In the genomic region with DNA sequence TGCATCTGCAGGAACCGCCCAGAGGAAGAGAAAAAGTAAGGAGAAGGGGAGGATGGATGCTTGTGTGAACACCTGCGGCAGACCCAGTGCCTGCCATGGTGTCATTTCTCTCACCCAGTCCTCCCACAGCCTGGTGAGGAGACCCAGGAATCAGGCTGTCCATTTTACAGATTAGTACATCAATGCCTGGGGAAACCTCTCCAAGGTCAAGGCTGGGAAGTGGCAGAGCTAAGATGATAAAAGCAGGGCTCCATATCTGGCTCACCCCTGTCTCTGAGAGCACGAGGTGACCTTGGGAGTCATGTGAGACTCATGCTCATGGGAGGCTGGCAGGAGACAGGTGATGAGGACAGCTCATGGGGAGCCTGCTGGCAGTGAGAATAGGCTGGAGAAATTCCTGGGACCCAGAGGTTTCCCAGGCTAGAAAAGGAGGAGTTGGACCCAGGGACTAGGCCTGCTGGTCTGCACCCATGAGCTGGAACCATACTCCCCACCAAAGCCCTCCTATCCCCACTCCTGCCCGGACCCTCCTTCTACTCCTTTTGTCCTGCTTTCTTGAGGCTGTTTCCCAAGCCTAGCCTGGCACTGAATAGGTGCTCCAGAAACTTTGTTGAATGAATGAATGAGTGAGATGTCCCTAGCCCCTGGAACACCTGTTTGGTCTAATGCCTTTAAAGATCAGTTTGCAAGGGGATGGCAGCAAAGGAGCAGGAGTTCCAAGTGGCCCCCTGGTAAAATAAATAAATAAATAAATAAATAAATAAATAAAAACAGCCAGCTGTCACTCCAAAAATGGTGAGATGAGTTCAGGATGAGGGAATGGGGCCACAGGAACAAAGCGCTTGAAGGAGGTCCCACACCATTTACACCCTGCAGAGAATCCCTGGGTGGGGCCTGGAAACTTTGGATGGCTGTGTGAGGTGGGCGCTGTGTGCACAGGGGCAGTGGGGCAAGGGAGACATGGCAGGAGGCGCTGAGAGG, we compare ENCODE assay signal across 8 cellular contexts. TPM values are rescaled to one million over a fixed set of nuclear protein-coding genes. Genes with fewer than 3 reads are reported as not detected.
DNase-seq lines count a peak whose midpoint lies in the region; ATAC-seq, FAIRE-seq and TF ChIP-seq lines count a peak whose summit lies in the region.

No MANE protein-coding gene starts in this region.

- H3K27ac ChIP-seq in ascending aorta, result peak overlapping the region; percentile 87 to 89
- no peak overlapping the region for H3K27ac ChIP-seq in keratinocyte (ENCODE audit: control insufficient read depth, insufficient read depth, low read length)
- no peak overlapping the region for H3K27ac ChIP-seq in subcutaneous abdominal adipose tissue (ENCODE audit: low read depth, low read length)

- TF ChIP-seq CTCF in ascending aorta (IDR thresholded peaks at IDR 0.05), result no peak
- no peak for TF ChIP-seq CTCF in keratinocyte (optimal IDR thresholded peaks at IDR 0.05 in 1 of 3, IDR thresholded peaks at IDR 0.05 in 1 of 3, conservative IDR thresholded peaks at IDR 0.05 in 1 of 3; ENCODE audit: extremely low read depth in 1 of 3, insufficient read depth in 2 of 3, low read length in 3 of 3)

- H3K4me3 Mint-ChIP-seq in activated CD8-positive, alpha-beta memory T cell treated with anti-CD3 and anti-CD28 coated beads, Interleukin-2, amount 10 ng/mL, durations not matched to agents 7 days and 5 days, result peak overlapping the region; percentile 57

- dilution Hi-C loops in keratinocyte (cut with MboI; ENCODE audit: extremely low pct_ligation_motif_present, low sequenced_read_pairs), result loop anchor here (25.0 kb wide), 1 partner anchor 102 kb away; a partner anchor contains a TSS

- no peaks in the 10 kb centered on the region for H3K36me3 Mint-ChIP-seq in activated CD8-positive, alpha-beta memory T cell treated with anti-CD3 and anti-CD28 coated beads, Interleukin-2, amount 10 ng/mL, durations not matched to agents 7 days and 5 days

- no peaks in the 10 kb centered on the region for H3K9me1 ChIP-seq in keratinocyte (ENCODE audit: control insufficient read depth, extremely low read depth, insufficient read depth, low read length)

- H3K27me3 ChIP-seq in ascending aorta (no peaks in the 10 kb centered on the region), keratinocyte (ENCODE audit: control insufficient read depth, extremely low read depth, insufficient read depth, low read length) (no peaks in the 10 kb centered on the region), subcutaneous abdominal adipose tissue (ENCODE audit: control insufficient read depth in 5 of 5, insufficient read depth in 4 of 5, low read length in 5 of 5) (no peaks in the 10 kb centered on the region)

- FAIRE-seq in keratinocyte (lab: Jason Lieb, UNC), result no peak

- CTCF ChIA-PET in activated CD8-positive, alpha-beta memory T cell treated with anti-CD3 and anti-CD28 coated beads, Interleukin-2, amount 10 ng/mL, durations not matched to agents 7 days and 5 days (lab: Charles Lee), result interaction anchor here (0.9 to 1.7 kb wide), 6 partner anchors 8 to 88 kb away, joined by 3 to 5 read pairs (median 3); no protein-coding TSS in a partner anchor

- peaks cover 5% of the 10 kb centered on the region for H3K4me1 Mint-ChIP-seq in activated CD8-positive, alpha-beta memory T cell treated with anti-CD3 and anti-CD28 coated beads, Interleukin-2, amount 10 ng/mL, durations not matched to agents 7 days and 5 days

- no peak overlapping the region for H3K27ac Mint-ChIP-seq in activated CD8-positive, alpha-beta memory T cell treated with anti-CD3 and anti-CD28 coated beads, Interleukin-2, amount 10 ng/mL, durations not matched to agents 7 days and 5 days

- peaks cover 22% of the 10 kb centered on the region for H3K27me3 Mint-ChIP-seq in activated CD8-positive, alpha-beta memory T cell treated with anti-CD3 and anti-CD28 coated beads, Interleukin-2, amount 10 ng/mL, durations not matched to agents 7 days and 5 days

- H3K4me1 ChIP-seq in ascending aorta (peaks cover 4 to 7% of the 10 kb centered on the region in 2 donors), keratinocyte (ENCODE audit: control insufficient read depth, extremely low read depth, insufficient read depth, low read length) (peaks cover 10% of the 10 kb centered on the region), subcutaneous abdominal adipose tissue (ENCODE audit: control insufficient read depth in 5 of 5, insufficient read depth in 5 of 5, low read length in 5 of 5) (peaks cover 4 to 30% (median 23%) of the 10 kb centered on the region in 5 donors)

- intact Hi-C loops in ascending aorta (cut with DNase I), result loop anchor here (1.0 kb wide), 1 partner anchor 90 kb away; no protein-coding TSS in a partner anchor

- H3K36me3 ChIP-seq in ascending aorta, result peaks cover 27 to 30% of the 10 kb centered on the region in 2 donors
- peaks cover 6 to 18% of the 10 kb centered on the region in 2 experiments for H3K36me3 ChIP-seq in keratinocyte (ENCODE audit: control insufficient read depth in 2 of 2, extremely low read depth in 1 of 2, insufficient read depth in 2 of 2, low read length in 2 of 2)
- peaks cover 0 to 28% (median 26%) of the 10 kb centered on the region in 5 donors for H3K36me3 ChIP-seq in subcutaneous abdominal adipose tissue (ENCODE audit: control insufficient read depth in 5 of 5, insufficient read depth in 5 of 5, low read length in 5 of 5)

- H3K9me3 ChIP-seq in ascending aorta, result no peaks in the 10 kb centered on the region
- H3K9me3 ChIP-seq in keratinocyte (ENCODE audit: control insufficient read depth, low read depth, low read length), result no peaks in the 10 kb centered on the region
- H3K9me3 ChIP-seq in subcutaneous abdominal adipose tissue (ENCODE audit: control insufficient read depth in 5 of 5, low read length in 5 of 5), result no peaks in the 10 kb centered on the region

- H2AFZ ChIP-seq in keratinocyte (ENCODE audit: control insufficient read depth, low read length), result no peak overlapping the region

- H3K9me3 Mint-ChIP-seq in activated CD8-positive, alpha-beta memory T cell treated with anti-CD3 and anti-CD28 coated beads, Interleukin-2, amount 10 ng/mL, durations not matched to agents 7 days and 5 days (ENCODE audit: low read depth), result no peaks in the 10 kb centered on the region

- no peak for ATAC-seq in activated CD8-positive, alpha-beta memory T cell treated with anti-CD3 and anti-CD28 coated beads, Interleukin-2, amount 10 ng/mL, durations not matched to agents 7 days and 5 days
- no peak for ATAC-seq in HG03520 (IDR thresholded peaks at IDR 0.05; ENCODE audit: unreplicated experiment)

- peaks cover 20% of the 10 kb centered on the region for H3K79me2 ChIP-seq in keratinocyte (ENCODE audit: control insufficient read depth, insufficient read depth, low read length)

- DNase-seq in activated CD8-positive, alpha-beta memory T cell treated with anti-CD3 and anti-CD28 coated beads, Interleukin-2, amount 10 ng/mL, durations not matched to agents 7 days and 5 days, result no peak
- no peak for DNase-seq in activated CD8-positive, alpha-beta memory T cell treated with anti-CD3 and anti-CD28 coated beads, Interleukin-2, amount 50 U/mL, for 48 hours
- DNase-seq in ascending aorta (ENCODE audit: low spot score in 2 of 2), result no peak
- no peak for DNase-seq in keratinocyte (ENCODE audit: low read depth, low spot score)
- DNase-seq in DMS79 treated with DMSO at 0.1 percent for 48 hours (lab: John Stamatoyannopoulos, UW), result no peak
- no peak for DNase-seq in GOT3 (lab: John Stamatoyannopoulos, UW)

- H4K20me1 ChIP-seq in keratinocyte (ENCODE audit: control insufficient read depth, extremely low read depth, insufficient read depth, low read length), result no peaks in the 10 kb centered on the region

- H3K9ac ChIP-seq in keratinocyte (ENCODE audit: control insufficient read depth, extremely low read depth, insufficient read depth, low read length) (peak overlapping the region; percentile 88), subcutaneous abdominal adipose tissue (ENCODE audit: low read length in 5 of 5) (peak overlapping the region; percentile 48 to 79 (median 74))

- peak overlapping the region; percentile 87 for H3K4me2 ChIP-seq in keratinocyte (ENCODE audit: control insufficient read depth, extremely low read depth, insufficient read depth, low read depth, low read length)

- H3K4me3 ChIP-seq in ascending aorta (peak overlapping the region in 1 of 2 donors; percentile 86), keratinocyte (ENCODE audit: control insufficient read depth in 2 of 3, extremely low read depth in 1 of 3, insufficient read depth in 2 of 3, low read depth in 1 of 3, low read length in 3 of 3) (peak overlapping the region; percentile 59 to 86 (median 85)), subcutaneous abdominal adipose tissue (ENCODE audit: low read depth in 1 of 5, low read length in 5 of 5) (peak overlapping the region; percentile 60 to 91 (median 83))

RNA-seq across cellular contexts. Expression of a gene that starts 1.6 kb away (rescaled TPM):
- total RNA-seq in activated CD8-positive, alpha-beta memory T cell treated with anti-CD3 and anti-CD28 coated beads, Interleukin-2, amount 10 ng/mL, durations not matched to agents 7 days and 5 days, result 1 to 10 TPM; 1.6 to 2.5 TPM
- 12.3 TPM for total RNA-seq in ascending aorta
- 3.6 to 6.0 TPM (median 4.1 TPM) in 3 replicates for polyA plus RNA-seq in keratinocyte
- polyA plus RNA-seq in keratinocyte (2011; ENCODE audit: low read depth), result 2.0 TPM
- polyA plus RNA-seq in keratinocyte (2011; cell fraction: cytosol; rRNA removed), result 3.4 and 5.1 TPM in 2 replicates
- polyA plus RNA-seq in keratinocyte (2011; cell fraction: nucleus; rRNA removed), result 10.3 and 12.4 TPM in 2 replicates
- polyA plus RNA-seq in keratinocyte (2012; ENCODE audit: low replicate concordance), result 5.5 and 11.0 TPM in 2 replicates
- polyA minus RNA-seq in keratinocyte, result 4.6 to 9.9 TPM (median 5.6 TPM) in 3 replicates
- polyA minus RNA-seq in keratinocyte (2011; cell fraction: cytosol; rRNA and poly(A)+ RNA removed), result 8.1 TPM
- polyA minus RNA-seq in keratinocyte (2011; cell fraction: nucleus; rRNA and poly(A)+ RNA removed), result 10.2 and 11.9 TPM in 2 replicates

RNA-seq across cellular contexts. Expression of a gene that starts 23.3 kb away (rescaled TPM):
- 100 to 1,000 TPM; 103 to 106 TPM for total RNA-seq in activated CD8-positive, alpha-beta memory T cell treated with anti-CD3 and anti-CD28 coated beads, Interleukin-2, amount 10 ng/mL, durations not matched to agents 7 days and 5 days
- total RNA-seq in ascending aorta, result 66.3 TPM
- polyA plus RNA-seq in keratinocyte, result 45.2 to 59.6 TPM (median 52.7 TPM) in 3 replicates
- 53.5 TPM for polyA plus RNA-seq in keratinocyte (2011; ENCODE audit: low read depth)
- polyA plus RNA-seq in keratinocyte (2011; cell fraction: cytosol; rRNA removed), result 43.2 and 45.2 TPM in 2 replicates
- polyA plus RNA-seq in keratinocyte (2011; cell fraction: nucleus; rRNA removed), result 67.2 and 85.5 TPM in 2 replicates
- polyA plus RNA-seq in keratinocyte (2012; ENCODE audit: low replicate concordance), result 43.1 and 60.9 TPM in 2 replicates
- polyA minus RNA-seq in keratinocyte, result 63.2 to 88.0 TPM (median 66.8 TPM) in 3 replicates
- 42.8 TPM for polyA minus RNA-seq in keratinocyte (2011; cell fraction: cytosol; rRNA and poly(A)+ RNA removed)
- 23.4 and 43.4 TPM in 2 replicates for polyA minus RNA-seq in keratinocyte (2011; cell fraction: nucleus; rRNA and poly(A)+ RNA removed)

RNA-seq across cellular contexts. Expression of a gene that starts 23.6 kb away (rescaled TPM):
- 1 to 10 TPM; 4.1 to 4.6 TPM for total RNA-seq in activated CD8-positive, alpha-beta memory T cell treated with anti-CD3 and anti-CD28 coated beads, Interleukin-2, amount 10 ng/mL, durations not matched to agents 7 days and 5 days
- total RNA-seq in ascending aorta, result not detected
- polyA plus RNA-seq in keratinocyte, result 2.2 to 3.0 TPM (median 2.3 TPM) in 3 replicates
- polyA plus RNA-seq in keratinocyte (2011; ENCODE audit: low read depth), result 0.62 TPM
- polyA plus RNA-seq in keratinocyte (2011; cell fraction: cytosol; rRNA removed), result 0.34 and 0.39 TPM in 2 replicates
- 7.1 and 7.8 TPM in 2 replicates for polyA plus RNA-seq in keratinocyte (2011; cell fraction: nucleus; rRNA removed)
- 0.97 and 2.1 TPM in 2 replicates for polyA plus RNA-seq in keratinocyte (2012; ENCODE audit: low replicate concordance)
- polyA minus RNA-seq in keratinocyte, result 0.35 TPM in 1 of 3 replicates, not detected in the others
- 3.1 TPM for polyA minus RNA-seq in keratinocyte (2011; cell fraction: cytosol; rRNA and poly(A)+ RNA removed)
- polyA minus RNA-seq in keratinocyte (2011; cell fraction: nucleus; rRNA and poly(A)+ RNA removed), result 0.39 and 0.63 TPM in 2 replicates

RNA-seq across cellular contexts. Expression of a gene that starts 37.2 kb away (rescaled TPM):
- 10 to 100 TPM; 45.8 to 46.5 TPM for total RNA-seq in activated CD8-positive, alpha-beta memory T cell treated with anti-CD3 and anti-CD28 coated beads, Interleukin-2, amount 10 ng/mL, durations not matched to agents 7 days and 5 days
- 78.8 TPM for total RNA-seq in ascending aorta
- polyA plus RNA-seq in keratinocyte, result 28.9 to 40.6 TPM (median 31.8 TPM) in 3 replicates
- polyA plus RNA-seq in keratinocyte (2011; ENCODE audit: low read depth), result 9.0 TPM
- 16.2 and 16.6 TPM in 2 replicates for polyA plus RNA-seq in keratinocyte (2011; cell fraction: cytosol; rRNA removed)
- 121 and 138 TPM in 2 replicates for polyA plus RNA-seq in keratinocyte (2011; cell fraction: nucleus; rRNA removed)
- polyA plus RNA-seq in keratinocyte (2012; ENCODE audit: low replicate concordance), result 20.9 and 28.6 TPM in 2 replicates
- polyA minus RNA-seq in keratinocyte, result 29.8 to 36.4 TPM (median 34.7 TPM) in 3 replicates
- polyA minus RNA-seq in keratinocyte (2011; cell fraction: cytosol; rRNA and poly(A)+ RNA removed), result 15.7 TPM
- 28.6 and 36.6 TPM in 2 replicates for polyA minus RNA-seq in keratinocyte (2011; cell fraction: nucleus; rRNA and poly(A)+ RNA removed)

Comparison
In these comparisons a context has a peak if more than half of its experiments do, and no peak if none do; other contexts are left out.
1. H3K27ac ChIP-seq: peak in ascending aorta (2 of 2); none in keratinocyte (single experiment) and subcutaneous abdominal adipose tissue (single experiment).